8 cellular contexts compared by ENCODE assay signal in genomic region chr1:220741349-220741748, GRCh38. TPM values are rescaled to one million over a fixed set of nuclear protein-coding genes. Genes with fewer than 3 reads are reported as not detected.
"Had no signal": no experiment of that assay in that cellular context is flagged by ENCODE, and none has a peak within 500 bp of the region (broad histone marks: within the 10 kb centered on the region; RNA-seq: fewer than 3 reads in every experiment).

No MANE protein-coding gene starts in this region.

- H3K4me3 ChIP-seq: GM12878 had no signal

- FAIRE-seq: G401.6, GM12878, GM12891, GM18507, GM19239 had no signal

- DNase-seq: GDM1, GF-D8 had no signal

- ATAC-seq: GM12878 had no signal

RNA-seq across cellular contexts. Expression of gene MTARC2, which starts 6.8 kb away (rescaled TPM):
- total RNA-seq: G401 had no signal

RNA-seq across cellular contexts. Expression of gene MTARC1, which starts 45.4 kb away (rescaled TPM):
- total RNA-seq: G401 had no signal
